Comparison of ENCODE assay signal across 1 cellular context in the genomic region with DNA sequence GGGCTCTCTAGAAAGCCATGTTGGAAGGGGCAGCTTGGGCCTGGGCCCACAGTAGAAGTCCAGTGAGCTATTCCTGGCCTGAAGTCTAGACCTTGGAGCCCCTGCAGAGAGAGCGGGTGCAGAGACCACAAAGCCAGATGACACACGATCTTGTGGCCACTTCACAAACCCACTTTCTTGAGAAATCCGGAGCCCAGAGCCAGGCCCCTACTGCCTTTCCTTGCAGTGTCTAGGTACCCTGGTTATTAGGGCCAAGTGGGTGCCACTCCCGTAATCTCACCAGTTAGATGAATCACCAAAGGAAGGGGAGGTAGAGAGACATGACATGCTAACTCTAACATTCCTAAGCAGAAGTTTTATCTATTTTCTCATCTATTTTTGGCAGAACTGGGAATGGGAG.
TF ChIP-seq lines count a peak whose summit lies in the region.

No MANE protein-coding gene starts in this region.

TF ChIP-seq in SK-N-SH, 30 proteins besides CTCF, POLR2A, EP300 and RAD21 (continued from another document):
- TF ChIP-seq, protein P1, sequence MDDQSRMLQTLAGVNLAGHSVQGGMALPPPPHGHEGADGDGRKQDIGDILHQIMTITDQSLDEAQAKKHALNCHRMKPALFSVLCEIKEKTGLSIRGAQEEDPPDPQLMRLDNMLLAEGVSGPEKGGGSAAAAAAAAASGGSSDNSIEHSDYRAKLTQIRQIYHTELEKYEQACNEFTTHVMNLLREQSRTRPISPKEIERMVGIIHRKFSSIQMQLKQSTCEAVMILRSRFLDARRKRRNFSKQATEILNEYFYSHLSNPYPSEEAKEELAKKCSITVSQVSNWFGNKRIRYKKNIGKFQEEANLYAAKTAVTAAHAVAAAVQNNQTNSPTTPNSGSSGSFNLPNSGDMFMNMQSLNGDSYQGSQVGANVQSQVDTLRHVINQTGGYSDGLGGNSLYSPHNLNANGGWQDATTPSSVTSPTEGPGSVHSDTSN (IDR thresholded peaks at IDR 0.05): no peak
- no peak for TF ChIP-seq TAF1 (IDR thresholded peaks at IDR 0.05; ENCODE audit: borderline replicate concordance, low read depth, low read length)
- TF ChIP-seq RCOR1 (IDR thresholded peaks at IDR 0.05; ENCODE audit: low read length): no peak
